In the genomic region with DNA sequence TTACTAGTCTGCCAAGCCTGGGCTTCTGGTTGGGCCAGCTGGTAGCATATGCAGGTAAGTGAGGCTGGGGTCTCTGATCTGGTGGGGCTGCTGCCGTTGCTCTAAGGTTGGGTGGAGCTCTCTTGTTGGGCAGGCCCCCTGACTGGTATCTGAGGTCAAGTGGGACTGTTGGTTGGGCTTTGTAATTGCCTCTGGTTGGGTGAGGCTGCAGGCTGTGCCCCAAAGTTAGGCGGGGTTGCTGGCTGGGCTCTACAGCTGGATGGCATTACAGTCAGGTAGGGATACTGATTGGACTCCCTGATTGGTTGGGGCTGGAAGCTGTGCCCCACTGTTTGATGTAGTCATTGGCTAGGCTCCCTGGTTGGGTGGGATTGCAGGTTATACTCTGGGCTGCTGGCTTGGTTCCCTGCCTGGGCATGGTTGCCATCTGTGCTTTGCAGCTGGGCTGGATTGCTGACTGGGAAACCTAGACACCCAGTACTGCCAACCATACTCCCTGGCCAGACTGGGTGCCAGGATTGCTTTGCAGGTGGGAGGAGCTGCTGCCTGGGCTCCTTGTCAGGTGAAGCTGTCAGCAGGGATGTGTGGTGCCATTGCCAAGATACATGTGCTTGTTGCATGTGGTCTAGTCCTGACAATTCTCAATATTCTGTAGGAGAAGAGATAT, we compare ENCODE assay signal across 24 cellular contexts.
"Had no signal": no experiment of that assay in that cellular context is flagged by ENCODE, and none has a peak within 500 bp of the region (broad histone marks: within the 10 kb centered on the region; RNA-seq: fewer than 3 reads in every experiment).

No MANE protein-coding gene starts in this region.

- H3K27ac Mint-ChIP-seq: activated CD4-positive, alpha-beta T cell treated with anti-CD3 and anti-CD28 coated beads, Interleukin-2, amount 10 ng/mL, durations not matched to agents 7 days and 5 days; activated CD8-positive, alpha-beta T cell treated with anti-CD3 and anti-CD28 coated beads, Interleukin-2, amount 10 ng/mL, durations not matched to agents 7 days and 5 days; activated naive CD8-positive, alpha-beta T cell treated with anti-CD3 and anti-CD28 coated beads, Interleukin-2, amount 10 ng/mL, durations not matched to agents 7 days and 5 days; activated T-cell treated with anti-CD3 and anti-CD28 coated beads, Interleukin-2, amount 50 U/mL, for 24 hours; activated T-helper 2 cell treated with anti-CD3 and anti-CD28 coated beads, Interferon-gamma antibody, Interleukin-2, Interleukin-4, amounts not matched to agents 10 μg/mL and 5 μg/mL and 100 μg/mL, durations not matched to agents 14 hours and 24 hours and 36 hours; stimulated activated memory B cell treated with anti-CD40 and anti-IgM and Interleukin-4, amounts not matched to agents 10 μg/mL and 1 μg/mL and 100 μg/mL, for 72 hours; T-helper 1 cell treated with Interleukin-12 subunit alpha and Interleukin-12 subunit beta and Interleukin-4 antibody, amounts not matched to agents 30 μg/mL and 1 μg/mL, for 36 hours had no signal

- H3K4me1 ChIP-seq: left lung, psoas muscle, upper lobe of right lung had no signal

- DNase-seq: activated CD4-positive, alpha-beta T cell treated with anti-CD3 and anti-CD28 coated beads, Interleukin-2, amount 10 ng/mL, durations not matched to agents 7 days and 5 days; activated CD8-positive, alpha-beta T cell treated with anti-CD3 and anti-CD28 coated beads, Interleukin-2, amount 10 ng/mL, durations not matched to agents 7 days and 5 days; activated naive CD4-positive, alpha-beta T cell treated with Interleukin-2 at 50 U/mL for 16 hours; activated naive CD8-positive, alpha-beta T cell treated with anti-CD3 and anti-CD28 coated beads, Interleukin-2, amount 10 ng/mL, durations not matched to agents 7 days and 5 days; activated T-cell treated with anti-CD3 and anti-CD28 coated beads, Interleukin-2, amount 50 U/mL, for 24 hours; amygdala; foreskin fibroblast; hypothalamus; islet precursor cell; left lung; ovary; psoas muscle; stimulated activated CD4-positive, alpha-beta T cell treated with anti-CD3 and anti-CD28 coated beads, Interleukin-4, amount 100 ng/mL, for 4 hours; upper lobe of right lung had no signal

- H3K27me3 ChIP-seq: cardiac muscle cell, dorsolateral prefrontal cortex, left lung, ovary, upper lobe of right lung had no signal

- H3K4me1 Mint-ChIP-seq: activated CD4-positive, alpha-beta T cell treated with anti-CD3 and anti-CD28 coated beads, Interleukin-2, amount 10 ng/mL, durations not matched to agents 7 days and 5 days had no signal

- H3K4me3 Mint-ChIP-seq: activated CD4-positive, alpha-beta T cell treated with anti-CD3 and anti-CD28 coated beads, Interleukin-2, amount 10 ng/mL, durations not matched to agents 7 days and 5 days; activated CD8-positive, alpha-beta T cell treated with anti-CD3 and anti-CD28 coated beads, Interleukin-2, amount 10 ng/mL, durations not matched to agents 7 days and 5 days; activated naive CD8-positive, alpha-beta T cell treated with anti-CD3 and anti-CD28 coated beads, Interleukin-2, amount 10 ng/mL, durations not matched to agents 7 days and 5 days; activated T-cell treated with anti-CD3 and anti-CD28 coated beads, Interleukin-2, amount 50 U/mL, for 24 hours; stimulated activated memory B cell treated with anti-CD40 and anti-IgM and Interleukin-4, amounts not matched to agents 10 μg/mL and 1 μg/mL and 100 μg/mL, for 72 hours; T-helper 1 cell treated with Interleukin-12 subunit alpha and Interleukin-12 subunit beta and Interleukin-4 antibody, amounts not matched to agents 30 μg/mL and 1 μg/mL, for 36 hours had no signal

- H3K9me3 ChIP-seq: psoas muscle had no signal

- H3K27me3 Mint-ChIP-seq: activated CD4-positive, alpha-beta T cell treated with anti-CD3 and anti-CD28 coated beads, Interleukin-2, amount 10 ng/mL, durations not matched to agents 7 days and 5 days; activated naive CD8-positive, alpha-beta T cell treated with anti-CD3 and anti-CD28 coated beads, Interleukin-2, amount 10 ng/mL, durations not matched to agents 7 days and 5 days; activated T-cell treated with anti-CD3 and anti-CD28 coated beads, Interleukin-2, amount 50 U/mL, for 24 hours; stimulated activated memory B cell treated with anti-CD40 and anti-IgM and Interleukin-4, amounts not matched to agents 10 μg/mL and 1 μg/mL and 100 μg/mL, for 72 hours had no signal

- H3K27ac ChIP-seq: cardiac muscle cell, dorsolateral prefrontal cortex, epithelial cell of prostate, left lung, ovary, psoas muscle, thoracic aorta, upper lobe of right lung had no signal

- H3K4me3 ChIP-seq: cardiac muscle cell, dorsolateral prefrontal cortex, left lung, ovary, psoas muscle, smooth muscle cell, thoracic aorta, upper lobe of right lung had no signal

- H3K4me2 ChIP-seq: smooth muscle cell had no signal

- H3K36me3 ChIP-seq: cardiac muscle cell, ovary, upper lobe of right lung had no signal

- ATAC-seq: activated CD4-positive, CD25-positive, alpha-beta regulatory T cell treated with anti-CD3 and anti-CD28 coated beads, Interleukin-2, amount 50 U/mL, for 24 hours; activated CD8-positive, alpha-beta T cell treated with anti-CD3 and anti-CD28 coated beads, Interleukin-2, amount 10 ng/mL, durations not matched to agents 7 days and 5 days; left lung; psoas muscle; sciatic nerve; stimulated activated memory B cell treated with anti-CD40 and anti-IgM and Interleukin-4, amounts not matched to agents 10 μg/mL and 1 μg/mL and 100 μg/mL, for 72 hours; upper lobe of right lung had no signal
